8 cellular contexts compared by ENCODE assay signal in the genomic region with DNA sequence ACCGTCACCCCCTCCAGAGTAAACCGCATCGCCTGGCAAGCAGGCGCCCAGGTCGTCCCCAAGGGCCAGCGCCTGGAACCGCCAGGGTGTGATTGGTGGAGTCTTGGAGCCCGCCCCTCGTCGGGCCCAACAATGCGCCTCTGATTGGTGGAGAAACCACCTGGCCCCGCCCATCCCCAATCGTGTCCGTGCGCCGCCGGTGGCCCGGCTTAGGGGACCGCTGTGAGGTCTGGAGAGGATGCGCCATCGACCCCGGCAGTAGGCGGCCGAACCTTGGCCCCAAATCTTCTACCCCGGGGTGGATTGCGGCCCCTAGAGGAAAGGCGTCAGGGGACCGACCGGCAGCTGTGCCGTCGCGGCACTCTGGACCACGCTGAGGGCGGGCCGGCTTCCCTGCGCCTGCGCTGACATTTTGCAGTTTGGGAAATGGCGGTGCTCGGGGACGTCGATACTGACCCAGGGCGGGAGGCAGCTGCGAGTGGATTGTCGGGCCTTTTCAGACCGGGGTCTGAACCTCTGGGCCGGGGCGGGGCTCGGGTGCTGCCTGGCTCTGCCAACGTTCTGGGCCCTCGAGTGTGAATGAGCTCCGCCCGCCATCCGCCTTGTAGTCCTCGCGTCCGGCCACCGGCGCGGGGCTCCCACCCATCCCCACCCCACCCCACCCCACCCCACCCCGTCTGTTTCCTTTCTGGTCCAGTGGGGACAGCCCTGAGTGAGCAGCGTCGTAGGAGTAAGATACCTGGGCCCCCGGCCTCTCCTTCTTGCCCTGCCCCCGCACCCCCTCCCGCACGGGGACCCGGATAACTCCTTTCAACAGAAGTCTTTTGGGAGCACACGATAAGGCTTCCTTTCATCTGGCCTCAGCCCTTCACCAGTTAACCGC. TPM values are rescaled to one million over a fixed set of nuclear protein-coding genes. Genes with fewer than 3 reads are reported as not detected.
DNase-seq lines count a peak whose midpoint lies in the region; TF ChIP-seq lines count a peak whose summit lies in the region.

No MANE protein-coding gene starts in this region.

- H3K27ac ChIP-seq in neural progenitor cell (peak overlapping the region; percentile 48), subcutaneous abdominal adipose tissue (ENCODE audit: low read depth, low read length) (peak overlapping the region; percentile 54)

- H3K9me2 ChIP-seq in Loucy (replicated peaks; ENCODE audit: low read depth, low read length) = no peaks in the 10 kb centered on the region

- H3F3A ChIP-seq in Loucy (ENCODE audit: low read depth) = no peaks in the 10 kb centered on the region
- peaks cover 74% of the 10 kb centered on the region for H3F3A ChIP-seq in neural progenitor cell (ENCODE audit: low read depth)

- H4K20me1 ChIP-seq in Loucy (ENCODE audit: insufficient read depth, low read length, poor library complexity, severe bottlenecking) (no peaks in the 10 kb centered on the region), neural progenitor cell (ENCODE audit: low read depth) (peaks cover 47% of the 10 kb centered on the region)

- TF ChIP-seq POLR2A in Raji (IDR thresholded peaks at IDR 0.05; ENCODE audit: insufficient read depth, low read depth, low read length) = peak; percentile 59

- H3K9me3 ChIP-seq in Loucy (ENCODE audit: insufficient read depth, low read depth, low read length) = no peaks in the 10 kb centered on the region
- H3K9me3 ChIP-seq in neural progenitor cell (ENCODE audit: low read depth) = no peaks in the 10 kb centered on the region
- H3K9me3 ChIP-seq in subcutaneous abdominal adipose tissue (ENCODE audit: control insufficient read depth in 5 of 5, low read length in 5 of 5) = no peaks in the 10 kb centered on the region

- peaks cover 55% of the 10 kb centered on the region for H3K4me1 Mint-ChIP-seq in neural progenitor cell

- H3K36me3 ChIP-seq in Loucy (ENCODE audit: insufficient read depth, low read length) = peaks cover 45% of the 10 kb centered on the region; the same call in 1 of the 2 replicates
- peaks cover 6% of the 10 kb centered on the region for H3K36me3 ChIP-seq in neural progenitor cell
- peaks cover 0 to 26% (median 12%) of the 10 kb centered on the region in 5 donors for H3K36me3 ChIP-seq in subcutaneous abdominal adipose tissue (ENCODE audit: control insufficient read depth in 5 of 5, insufficient read depth in 5 of 5, low read length in 5 of 5)

- H3K27me3 Mint-ChIP-seq in neural progenitor cell (ENCODE audit: insufficient read depth, low read depth) = peaks cover 15% of the 10 kb centered on the region

- H3K27me3 ChIP-seq in Loucy (ENCODE audit: insufficient read depth, low read length, poor library complexity, severe bottlenecking) (no peaks in the 10 kb centered on the region), neural progenitor cell (no peaks in the 10 kb centered on the region), subcutaneous abdominal adipose tissue (ENCODE audit: control insufficient read depth in 5 of 5, insufficient read depth in 4 of 5, low read length in 5 of 5) (no peaks in the 10 kb centered on the region)

- peaks cover 27% of the 10 kb centered on the region for H3K36me3 Mint-ChIP-seq in neural progenitor cell

- H3K4me2 ChIP-seq in Loucy (ENCODE audit: low read depth, low read length, poor library complexity, severe bottlenecking) (peak overlapping the region; percentile 82), neural progenitor cell (peak overlapping the region; percentile 80)

- H3K4me1 ChIP-seq in Loucy (ENCODE audit: insufficient read depth, low read length, poor library complexity, severe bottlenecking) (peaks cover 12% of the 10 kb centered on the region), neural progenitor cell (peaks cover 33% of the 10 kb centered on the region), subcutaneous abdominal adipose tissue (ENCODE audit: control insufficient read depth in 5 of 5, insufficient read depth in 5 of 5, low read length in 5 of 5) (peaks cover 0 to 16% (median 8%) of the 10 kb centered on the region in 5 donors)

- DNase-seq in ELR (ENCODE audit: low read depth) = peak; percentile 93
- DNase-seq in GOT3 (lab: John Stamatoyannopoulos, UW) = peak; percentile 76
- peak; percentile 91 for DNase-seq in activated gamma-delta T cell treated with Interleukin-2 at 50 U/mL for 16 hours
- peak; percentile 86 to 96 for DNase-seq in foreskin fibroblast
- peak; percentile 99 for DNase-seq in neural progenitor cell (ENCODE audit: low spot score)

- H3K9ac ChIP-seq in Loucy (ENCODE audit: low read depth, low read length, poor library complexity, severe bottlenecking) = peak overlapping the region; percentile 81
- no peak overlapping the region for H3K9ac ChIP-seq in neural progenitor cell
- peak overlapping the region in 4 of 5 donors; percentile 34 to 80 (median 58) for H3K9ac ChIP-seq in subcutaneous abdominal adipose tissue (ENCODE audit: low read length in 5 of 5)

- H2AFZ ChIP-seq in Loucy (ENCODE audit: low read length) (peak overlapping the region; percentile 97), neural progenitor cell (replicated peaks) (no peak overlapping the region)

- H3K79me2 ChIP-seq in Loucy (ENCODE audit: insufficient read depth, low read length) = no peaks in the 10 kb centered on the region
- peaks cover 4% of the 10 kb centered on the region for H3K79me2 ChIP-seq in neural progenitor cell (ENCODE audit: low read depth)

- no peak for TF ChIP-seq CTCF in Loucy (conservative IDR thresholded peaks at IDR 0.05; ENCODE audit: low read length)
- TF ChIP-seq CTCF in foreskin fibroblast (IDR thresholded peaks at IDR 0.05; ENCODE audit: low read depth, low read length) = no peak
- TF ChIP-seq CTCF in neural progenitor cell (IDR thresholded peaks at IDR 0.05) = peak; percentile 53

- peak overlapping the region; percentile 78 for H3K27ac Mint-ChIP-seq in neural progenitor cell

- peak overlapping the region; percentile 82 for H3K4me3 ChIP-seq in Loucy (ENCODE audit: low read length, poor library complexity, severe bottlenecking)
- H3K4me3 ChIP-seq in foreskin fibroblast (ENCODE audit: low read depth in 1 of 2, low read length in 2 of 2) = peak overlapping the region; percentile 63 to 68
- peak overlapping the region; percentile 43 for H3K4me3 ChIP-seq in neural progenitor cell
- peak overlapping the region; percentile 72 to 89 (median 83) for H3K4me3 ChIP-seq in subcutaneous abdominal adipose tissue (ENCODE audit: low read depth in 1 of 5, low read length in 5 of 5)

- no peaks in the 10 kb centered on the region for H3K9me3 Mint-ChIP-seq in neural progenitor cell

- peak overlapping the region; percentile 90 for H3K4me3 Mint-ChIP-seq in neural progenitor cell

RNA-seq across cellular contexts. Expression of a gene that starts 34.2 kb away (rescaled TPM):
- total RNA-seq in neural progenitor cell (ENCODE audit: low replicate concordance) = 303 and 720 TPM in 2 replicates

Comparison
In these comparisons a context has a peak if more than half of its experiments do, and no peak if none do; other contexts are left out.
1. Peak in every context shown above with its lines: DNase-seq, H3K4me3 ChIP-seq and H3K27ac ChIP-seq.